In the genomic region with DNA sequence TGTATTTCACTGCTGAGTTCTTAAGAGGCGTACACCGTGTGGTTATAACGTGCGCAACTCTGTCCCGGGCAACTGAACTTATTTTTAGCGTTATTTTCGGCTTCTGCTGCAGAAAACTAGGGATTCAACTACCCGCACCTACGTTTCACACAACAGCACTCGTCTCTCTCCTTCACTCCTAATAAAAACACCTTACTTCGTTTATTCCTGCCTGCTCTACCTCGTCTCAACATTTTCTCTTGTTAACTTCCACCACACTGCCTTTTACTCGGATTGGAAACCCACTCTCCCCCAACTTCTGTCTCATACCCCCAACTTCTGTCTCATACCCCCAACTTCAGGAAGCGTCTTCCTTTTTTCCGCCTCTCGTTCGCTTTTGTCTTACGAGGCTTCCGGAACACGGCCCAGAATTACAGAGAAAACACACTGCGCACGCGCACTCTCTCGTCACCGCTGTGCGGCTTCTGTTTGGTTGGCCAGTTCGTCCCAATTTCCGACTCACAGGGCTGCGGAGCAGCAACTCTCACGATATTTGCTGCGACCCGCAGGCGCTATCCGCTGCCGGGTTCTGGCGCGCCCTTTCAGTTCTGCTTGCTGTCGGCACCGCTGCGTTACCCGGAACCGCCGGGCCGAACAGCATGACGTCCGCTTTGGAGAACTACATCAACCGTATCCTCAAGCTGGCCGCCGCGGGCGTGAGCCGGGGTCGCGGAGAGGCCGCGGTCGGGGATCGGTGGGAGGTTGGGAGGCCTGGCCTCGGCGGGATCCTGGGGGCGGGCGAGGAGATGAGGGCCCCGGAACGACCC, we compare ENCODE assay signal across 8 cellular contexts. TPM values are rescaled to one million over a fixed set of nuclear protein-coding genes. Genes with fewer than 3 reads are reported as not detected.
DNase-seq lines count a peak whose midpoint lies in the region; ATAC-seq and TF ChIP-seq lines count a peak whose summit lies in the region.

TSS of gene LSM8 (plus strand) at position 579 of the 806 bp plus-strand sequence. CDS start at position 639, 60 bp downstream.

- peak; percentile 49 for TF ChIP-seq POLR2A in breast epithelium (IDR thresholded peaks at IDR 0.05)

- peak within 1 kb of the TSS; percentile 97 for H2AFZ ChIP-seq in ACC112 (ENCODE audit: low read length, unreplicated experiment)

- intact Hi-C loops in breast epithelium (cut with DNase I; ENCODE audit: low total_unique reads): no loop called here

- peaks cover 25% of the 10 kb centered on the region for H3K36me3 ChIP-seq in ACC112 (ENCODE audit: insufficient read depth, low read length)
- no peaks in the 10 kb centered on the region for H3K36me3 ChIP-seq in breast epithelium
- peaks cover 22% of the 10 kb centered on the region for H3K36me3 ChIP-seq in iPS-18a (ENCODE audit: control insufficient read depth, low read depth, low read length)
- H3K36me3 ChIP-seq in skeletal muscle satellite cell (ENCODE audit: insufficient read depth, low read length): peaks cover 10% of the 10 kb centered on the region

- H3K27me3 ChIP-seq in ACC112 (ENCODE audit: insufficient read depth, low read length): no peaks in the 10 kb centered on the region
- no peaks in the 10 kb centered on the region for H3K27me3 ChIP-seq in breast epithelium
- no peaks in the 10 kb centered on the region for H3K27me3 ChIP-seq in iPS-18a (ENCODE audit: control insufficient read depth, insufficient read depth, low read length)
- H3K27me3 ChIP-seq in skeletal muscle satellite cell (ENCODE audit: control insufficient read depth, insufficient read depth, low read length): no peaks in the 10 kb centered on the region

- H3K27ac ChIP-seq in ACC112 (ENCODE audit: low read depth, low read length): peak within 1 kb of the TSS; percentile 81
- peak within 1 kb of the TSS; percentile 89 for H3K27ac ChIP-seq in VCaP
- peak within 1 kb of the TSS; percentile 91 to 94 for H3K27ac ChIP-seq in breast epithelium
- peak within 1 kb of the TSS; percentile 96 for H3K27ac ChIP-seq in iPS-18a (ENCODE audit: low read length)

- DNase-seq in NCI-H2196 treated with DMSO at 0.1 percent for 48 hours (lab: John Stamatoyannopoulos, UW; ENCODE audit: unreplicated experiment) (peak; percentile 94), breast epithelium (ENCODE audit: low spot score in 2 of 2) (peak; percentile 97)

- peak within 1 kb of the TSS; percentile 88 for H3K4me2 ChIP-seq in skeletal muscle satellite cell (ENCODE audit: low read length)

- H3K4me1 ChIP-seq in ACC112 (ENCODE audit: control insufficient read depth, insufficient read depth, low read length, unreplicated experiment): peaks cover 22% of the 10 kb centered on the region
- peaks cover 0 to 7% of the 10 kb centered on the region in 2 donors for H3K4me1 ChIP-seq in breast epithelium
- peaks cover 14% of the 10 kb centered on the region for H3K4me1 ChIP-seq in iPS-18a (ENCODE audit: control insufficient read depth, low read depth, low read length)
- peaks cover 17% of the 10 kb centered on the region for H3K4me1 ChIP-seq in skeletal muscle satellite cell (ENCODE audit: control insufficient read depth, insufficient read depth, low read length)

- H3K79me2 ChIP-seq in ACC112 (ENCODE audit: control insufficient read depth, insufficient read depth, low read length, unreplicated experiment): peaks cover 52% of the 10 kb centered on the region

- H3K9me3 ChIP-seq in breast epithelium (no peaks in the 10 kb centered on the region), iPS-18a (ENCODE audit: control insufficient read depth, low read depth, low read length) (no peaks in the 10 kb centered on the region), skeletal muscle satellite cell (replicated peaks; ENCODE audit: low read length) (no peaks in the 10 kb centered on the region)

- peak within 1 kb of the TSS; percentile 99 for H3K4me3 ChIP-seq in ACC112 (ENCODE audit: low read depth, low read length)
- peak within 1 kb of the TSS; percentile 77 to 92 (median 84) for H3K4me3 ChIP-seq in breast epithelium
- H3K4me3 ChIP-seq in iPS-18a (ENCODE audit: low read length): peak within 1 kb of the TSS; percentile 98
- H3K4me3 ChIP-seq in skeletal muscle satellite cell (ENCODE audit: low read length): peak within 1 kb of the TSS; percentile 79

- ATAC-seq in GM18870 (IDR thresholded peaks at IDR 0.05; ENCODE audit: unreplicated experiment) (peak; percentile 94), HG03135 (IDR thresholded peaks at IDR 0.05; ENCODE audit: unreplicated experiment) (peak; percentile 98)

- TF ChIP-seq CTCF in VCaP (conservative IDR thresholded peaks at IDR 0.05): no peak
- TF ChIP-seq CTCF in breast epithelium (IDR thresholded peaks at IDR 0.05): no peak

- H3K9ac ChIP-seq in iPS-18a (ENCODE audit: low read length): peak within 1 kb of the TSS; percentile 97
- peak within 1 kb of the TSS; percentile 92 for H3K9ac ChIP-seq in skeletal muscle satellite cell (ENCODE audit: low read depth, low read length)

RNA-seq across cellular contexts. Expression of gene LSM8, which starts in this region (rescaled TPM):
- total RNA-seq in breast epithelium: 10 to 100 TPM; 34.7 to 52.3 (median 49.9) TPM
- 23.4 and 30.4 TPM in 2 replicates for total RNA-seq in skeletal muscle satellite cell (2012; rRNA removed)

Comparison
In these comparisons a context has a peak if more than half of its experiments do, and no peak if none do; other contexts are left out.
1. Peak in every context shown above with its lines: DNase-seq, ATAC-seq, H3K4me3 ChIP-seq and H3K27ac ChIP-seq.